Comparison of ENCODE assay signal across 14 cellular contexts in genomic region chr12:104600790-104601739, GRCh38.
DNase-seq lines count a peak whose midpoint lies in the region; ATAC-seq and TF ChIP-seq lines count a peak whose summit lies in the region.
"Had no signal": no experiment of that assay in that cellular context is flagged by ENCODE, and none has a peak within 500 bp of the region (broad histone marks: within the 10 kb centered on the region; RNA-seq: fewer than 3 reads in every experiment).

No MANE protein-coding gene starts in this region.

- no peak overlapping the region for H3K9ac ChIP-seq in BLaER1

- H3K27me3 Mint-ChIP-seq in brain (no peaks in the 10 kb centered on the region), Caco-2 (ENCODE audit: insufficient read depth, unreplicated experiment) (peaks cover 3% of the 10 kb centered on the region)
- no peaks in the 10 kb centered on the region for H3K27me3 Mint-ChIP-seq in natural killer cell treated with Interleukin-12 subunit alpha and Interleukin-12 subunit beta and Interleukin-15 and Interleukin-18, amount 100 ng/mL, for 72 hours
- H3K27me3 Mint-ChIP-seq: activated CD4-positive, alpha-beta T cell treated with anti-CD3 and anti-CD28 coated beads for 36 hours had no signal

- peaks cover 18% of the 10 kb centered on the region for H3K36me3 ChIP-seq in BLaER1
- no peaks in the 10 kb centered on the region for H3K36me3 ChIP-seq in HEK293 (ENCODE audit: control insufficient read depth in 2 of 2, insufficient read depth in 1 of 2, low read length in 2 of 2)
- no peaks in the 10 kb centered on the region for H3K36me3 ChIP-seq in Caco-2 (ENCODE audit: control insufficient read depth, insufficient read depth, low read length)

- peaks cover 0 to 3% (median 0%) of the 10 kb centered on the region in 5 experiments for H3K9me3 Mint-ChIP-seq in brain
- H3K9me3 Mint-ChIP-seq in natural killer cell treated with Interleukin-12 subunit alpha and Interleukin-12 subunit beta and Interleukin-15 and Interleukin-18, amount 100 ng/mL, for 72 hours: no peaks in the 10 kb centered on the region
- no peaks in the 10 kb centered on the region for H3K9me3 Mint-ChIP-seq in Caco-2 (ENCODE audit: unreplicated experiment)

- H3K4me1 Mint-ChIP-seq in brain (peaks cover 94% of the 10 kb centered on the region), Caco-2 (ENCODE audit: low read depth, unreplicated experiment) (no peaks in the 10 kb centered on the region)
- peaks cover 72 to 86% of the 10 kb centered on the region in 2 donors for H3K4me1 Mint-ChIP-seq in natural killer cell treated with Interleukin-12 subunit alpha and Interleukin-12 subunit beta and Interleukin-15 and Interleukin-18, amount 100 ng/mL, for 72 hours (ENCODE audit: low read depth in 2 of 2)

- peaks cover 99% of the 10 kb centered on the region for H3K4me1 ChIP-seq in BLaER1
- peaks cover 9% of the 10 kb centered on the region for H3K4me1 ChIP-seq in HEK293 (ENCODE audit: control insufficient read depth, insufficient read depth, low read length)
- H3K4me1 ChIP-seq in Caco-2: no peaks in the 10 kb centered on the region

- H3K9me3 ChIP-seq in BLaER1: no peaks in the 10 kb centered on the region
- no peaks in the 10 kb centered on the region for H3K9me3 ChIP-seq in HEK293 (ENCODE audit: control insufficient read depth, insufficient read depth, low read depth, low read length)
- H3K9me3 ChIP-seq in Caco-2: no peaks in the 10 kb centered on the region
- H3K9me3 ChIP-seq: psoas muscle had no signal

- H3K4me3 Mint-ChIP-seq in brain (no peak overlapping the region), Caco-2 (ENCODE audit: unreplicated experiment) (no peak overlapping the region)
- peak overlapping the region; percentile 0 for H3K4me3 Mint-ChIP-seq in natural killer cell treated with Interleukin-12 subunit alpha and Interleukin-12 subunit beta and Interleukin-15 and Interleukin-18, amount 100 ng/mL, for 72 hours
- H3K4me3 Mint-ChIP-seq: activated CD4-positive, alpha-beta T cell treated with anti-CD3 and anti-CD28 coated beads for 36 hours had no signal

- H3K27ac Mint-ChIP-seq in brain (peak overlapping the region in 4 of 5 experiments; percentile 15 to 81 (median 54)), Caco-2 (ENCODE audit: unreplicated experiment) (no peak overlapping the region)
- peak overlapping the region; percentile 65 to 94 for H3K27ac Mint-ChIP-seq in natural killer cell treated with Interleukin-12 subunit alpha and Interleukin-12 subunit beta and Interleukin-15 and Interleukin-18, amount 100 ng/mL, for 72 hours
- H3K27ac Mint-ChIP-seq: activated CD4-positive, alpha-beta T cell treated with anti-CD3 and anti-CD28 coated beads for 36 hours had no signal

- intact Hi-C loops in Caco-2 (cut with micrococcal nuclease; ENCODE audit: unreplicated experiment): no loop called here

- H3K36me3 Mint-ChIP-seq in brain (peaks cover 6% of the 10 kb centered on the region), Caco-2 (ENCODE audit: insufficient read depth, unreplicated experiment) (no peaks in the 10 kb centered on the region)
- no peaks in the 10 kb centered on the region for H3K36me3 Mint-ChIP-seq in natural killer cell treated with Interleukin-12 subunit alpha and Interleukin-12 subunit beta and Interleukin-15 and Interleukin-18, amount 100 ng/mL, for 72 hours

- TF ChIP-seq CTCF in HEK293 (tag by site-specific recombination; IDR thresholded peaks at IDR 0.05): no peak
- no peak for TF ChIP-seq CTCF in brain (conservative IDR thresholded peaks at IDR 0.05)
- no peak for TF ChIP-seq CTCF in Caco-2 (IDR thresholded peaks at IDR 0.05; ENCODE audit: insufficient read depth in 1 of 2, low read depth in 1 of 2, low read length in 1 of 2, severe bottlenecking in 1 of 2, unreplicated experiment in 1 of 2)

- H4K20me1 ChIP-seq in BLaER1: peaks cover 97% of the 10 kb centered on the region

- CTCF ChIA-PET in HEK293 (lab: Yijun Ruan, JAX): no interaction called here
- CTCF ChIA-PET in Caco-2 (lab: Charles Lee): no interaction called here

- ATAC-seq in natural killer cell treated with Interleukin-12 subunit alpha and Interleukin-12 subunit beta and Interleukin-15 and Interleukin-18, amount 100 ng/mL, for 72 hours: no peak
- ATAC-seq: activated CD4-positive, alpha-beta T cell treated with anti-CD3 and anti-CD28 coated beads for 36 hours; esophagus mucosa; psoas muscle had no signal

- H3K27me3 ChIP-seq in BLaER1 (no peaks in the 10 kb centered on the region), Caco-2 (replicated peaks; ENCODE audit: control insufficient read depth, insufficient read depth, low read length) (no peaks in the 10 kb centered on the region)

- peak overlapping the region; percentile 88 for H3K4me2 ChIP-seq in BLaER1

- no peak overlapping the region for H3K4me3 ChIP-seq in BLaER1
- no peak overlapping the region for H3K4me3 ChIP-seq in HEK293 (ENCODE audit: low read depth, low read length)
- no peak overlapping the region for H3K4me3 ChIP-seq in Caco-2 (ENCODE audit: low read depth, low read length)
- H3K4me3 ChIP-seq: psoas muscle had no signal

- BruUV-seq in Caco-2 (replicated peaks; lab: Mats Ljungman, UMichigan): no TSS peak

- no peak for DNase-seq in natural killer cell treated with Interleukin-12 subunit alpha and Interleukin-12 subunit beta and Interleukin-15 and Interleukin-18, amount 100 ng/mL, for 72 hours (ENCODE audit: low spot score)
- DNase-seq in dedifferentiated amniotic fluid mesenchymal stem cell (ENCODE audit: extremely low spot score) (no peak), Caco-2 (no peak), NCI-H146 (lab: John Stamatoyannopoulos, UW) (no peak), superior temporal gyrus (ENCODE audit: extremely low spot score) (no peak)
- DNase-seq: activated CD4-positive, alpha-beta T cell treated with anti-CD3 and anti-CD28 coated beads for 36 hours; activated naive CD4-positive, alpha-beta T cell; HCEC 1CT; psoas muscle; stimulated activated CD4-positive, alpha-beta T cell treated with anti-CD3 and anti-CD28 coated beads, Interleukin-1b, Interleukin-23, amount 100 ng/mL, for 48 hours had no signal

- 0 out of 2 replicates have a peak overlapping the region, but pooled peaks have one; percentile 34 for H3K27ac ChIP-seq in BLaER1
- H3K27ac ChIP-seq in HEK293 (ENCODE audit: extremely low read depth, low read depth, low read length): no peak overlapping the region
- H3K27ac ChIP-seq: psoas muscle had no signal

- POLR2A ChIA-PET in HEK293 (lab: Yijun Ruan, JAX) (no interaction called here), Caco-2 (lab: Charles Lee) (no interaction called here)

TF ChIP-seq in HEK293, 187 proteins besides CTCF, POLR2A, EP300 and RAD21 (continues in another document):
- no peak for TF ChIP-seq ZNF626 (tag by site-specific recombination; IDR thresholded peaks at IDR 0.05)
- TF ChIP-seq RBAK (tag by site-specific recombination; IDR thresholded peaks at IDR 0.05): no peak
- TF ChIP-seq ZNF548 (tag by site-specific recombination; IDR thresholded peaks at IDR 0.05): no peak
- TF ChIP-seq AEBP2 (tag by site-specific recombination; IDR thresholded peaks at IDR 0.05; ENCODE audit: borderline replicate concordance): no peak
- no peak for TF ChIP-seq ZNF341 (tag by site-specific recombination; IDR thresholded peaks at IDR 0.05; ENCODE audit: low read depth)
- no peak for TF ChIP-seq REPIN1 (tag by site-specific recombination; IDR thresholded peaks at IDR 0.05; ENCODE audit: low read depth)
- TF ChIP-seq, protein P1, sequence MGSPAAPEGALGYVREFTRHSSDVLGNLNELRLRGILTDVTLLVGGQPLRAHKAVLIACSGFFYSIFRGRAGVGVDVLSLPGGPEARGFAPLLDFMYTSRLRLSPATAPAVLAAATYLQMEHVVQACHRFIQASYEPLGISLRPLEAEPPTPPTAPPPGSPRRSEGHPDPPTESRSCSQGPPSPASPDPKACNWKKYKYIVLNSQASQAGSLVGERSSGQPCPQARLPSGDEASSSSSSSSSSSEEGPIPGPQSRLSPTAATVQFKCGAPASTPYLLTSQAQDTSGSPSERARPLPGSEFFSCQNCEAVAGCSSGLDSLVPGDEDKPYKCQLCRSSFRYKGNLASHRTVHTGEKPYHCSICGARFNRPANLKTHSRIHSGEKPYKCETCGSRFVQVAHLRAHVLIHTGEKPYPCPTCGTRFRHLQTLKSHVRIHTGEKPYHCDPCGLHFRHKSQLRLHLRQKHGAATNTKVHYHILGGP (tag by site-specific recombination; IDR thresholded peaks at IDR 0.05): 0 out of 2 replicates have a peak, but pooled peaks have one; percentile 15
- TF ChIP-seq ZNF473 (tag by site-specific recombination; IDR thresholded peaks at IDR 0.05): peak; percentile 14; the same call in 1 of the 2 replicates
- TF ChIP-seq ZNF221 (tag by site-specific recombination; IDR thresholded peaks at IDR 0.05; ENCODE audit: borderline replicate concordance): no peak
- 0 out of 2 replicates have a peak, but pooled peaks have one; percentile 50 for TF ChIP-seq ZNF521 (tag by site-specific recombination; IDR thresholded peaks at IDR 0.05)
- TF ChIP-seq ZNF223 (tag by site-specific recombination; IDR thresholded peaks at IDR 0.05): no peak
- 0 out of 2 replicates have a peak, but pooled peaks have one; percentile 16 for TF ChIP-seq ZNF776 (tag by site-specific recombination; IDR thresholded peaks at IDR 0.05; ENCODE audit: borderline replicate concordance)
- no peak for TF ChIP-seq ZSCAN23 (tag by site-specific recombination; IDR thresholded peaks at IDR 0.05)
- no peak for TF ChIP-seq ZNF174 (tag by site-specific recombination; IDR thresholded peaks at IDR 0.05)
- TF ChIP-seq ZNF239 (tag by site-specific recombination; IDR thresholded peaks at IDR 0.05): no peak
- no peak for TF ChIP-seq ZNF560 (tag by site-specific recombination; IDR thresholded peaks at IDR 0.05; ENCODE audit: borderline replicate concordance)
- TF ChIP-seq IKZF3 (tag by site-specific recombination; IDR thresholded peaks at IDR 0.05): peak; percentile 7; the same call in 1 of the 2 replicates
- TF ChIP-seq MEIS1 (CRISPR knock-in tag; IDR thresholded peaks at IDR 0.05; ENCODE audit: borderline replicate concordance): no peak
- TF ChIP-seq ZNF211 (tag by site-specific recombination; IDR thresholded peaks at IDR 0.05; ENCODE audit: low read depth): no peak
- TF ChIP-seq ZNF366 (tag by site-specific recombination; conservative IDR thresholded peaks at IDR 0.05): peak; percentile 99
